8 cellular contexts compared by ENCODE assay signal in the genomic region with DNA sequence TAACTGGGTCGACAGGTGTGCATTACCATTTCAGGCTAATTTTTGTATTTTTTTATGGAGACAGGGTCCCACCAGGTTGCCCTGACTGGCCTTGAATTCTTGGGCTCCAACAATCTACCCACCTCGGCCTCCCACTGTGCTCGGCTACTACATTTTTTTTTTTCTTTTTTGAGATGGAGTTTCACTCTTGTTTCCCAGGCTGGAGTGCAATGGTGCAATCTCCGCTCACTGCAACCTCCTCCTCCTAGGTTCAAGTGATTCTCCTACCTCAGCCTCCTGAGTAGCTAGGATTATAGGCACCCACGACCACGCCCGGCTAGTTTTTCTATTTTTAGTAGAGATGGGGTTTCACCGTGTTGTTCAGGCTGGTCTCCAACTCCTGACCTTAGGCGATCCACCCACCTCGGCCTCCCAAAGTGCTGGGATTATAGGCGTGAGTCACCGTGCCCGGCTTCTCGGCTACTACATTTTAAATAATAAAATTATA. TPM values are rescaled to one million over a fixed set of nuclear protein-coding genes. Genes with fewer than 3 reads are reported as not detected.
A peak's percentile ranks its signal among the peaks of the same experiment; 100 is the strongest.
DNase-seq lines count a peak whose midpoint lies in the region; ATAC-seq and TF ChIP-seq lines count a peak whose summit lies in the region.
"Not testable (repeated sequence)": the region's sequence is repeated elsewhere in the genome, so short reads cannot be mapped to it uniquely, and the experiment has no call there.

No MANE protein-coding gene starts in this region.

- POLR2A ChIA-PET in PC-3 (lab: Charles Lee; ENCODE audit: unreplicated experiment): not testable (repeated sequence)

- H3K9me3 Mint-ChIP-seq in activated T-helper 17 cell treated with anti-CD3 and anti-CD28 coated beads, Interleukin-2, amount 50 U/mL, for 72 hours; endodermal cell: not testable (repeated sequence)

- DNase-seq in PC-3, trophoblast cell: not testable (repeated sequence)
- DNase-seq in endodermal cell: peak; percentile 66

- H3K23ac ChIP-seq in trophoblast cell (ENCODE audit: low read length): not testable (repeated sequence)

- H3K4me3 ChIP-seq in DOHH2 (ENCODE audit: low read length) (peak overlapping the region; percentile 72; the same call in 1 of the 2 replicates), HUES48 (ENCODE audit: low read depth, low read length) (peak overlapping the region; percentile 52), PC-3 (ENCODE audit: low read length) (peak overlapping the region; percentile 62), iPS-20b (ENCODE audit: low read length) (peak overlapping the region; percentile 55)
- not testable (repeated sequence) for H3K4me3 ChIP-seq in endodermal cell (ENCODE audit: low read length); trophoblast cell (ENCODE audit: low read depth, low read length); urinary bladder (ENCODE audit: low read depth, low read length)

- H3K9me2 ChIP-seq in DOHH2 (replicated peaks; ENCODE audit: control insufficient read depth, low read length); PC-3 (replicated peaks; ENCODE audit: low read length): not testable (repeated sequence)

- peak overlapping the region; percentile 65 for H3K9ac ChIP-seq in HUES48 (ENCODE audit: low read depth, low read length)
- H3K9ac ChIP-seq in PC-3 (ENCODE audit: low read length): peak overlapping the region; percentile 59
- not testable (repeated sequence) for H3K9ac ChIP-seq in endodermal cell (ENCODE audit: extremely low read depth, low read length, poor library complexity, severe bottlenecking); trophoblast cell (ENCODE audit: low read length)
- H3K9ac ChIP-seq in iPS-20b (ENCODE audit: low read depth, low read length): peak overlapping the region; percentile 97

- H3K4ac ChIP-seq in trophoblast cell (ENCODE audit: low read depth, low read length): not testable (repeated sequence)

- H3F3A ChIP-seq in DOHH2 (ENCODE audit: control insufficient read depth, insufficient read depth) (peaks cover 32% of the 10 kb centered on the region), PC-3 (ENCODE audit: low read length, unreplicated experiment) (peaks cover 13% of the 10 kb centered on the region)

- H3K4me2 ChIP-seq in DOHH2 (ENCODE audit: low read length): peak overlapping the region; percentile 91
- H3K4me2 ChIP-seq in PC-3 (ENCODE audit: low read length): peak overlapping the region; percentile 91
- H3K4me2 ChIP-seq in trophoblast cell (ENCODE audit: low read length): peak overlapping the region; percentile 16

- peak overlapping the region; percentile 93 for H3K4me3 Mint-ChIP-seq in activated T-helper 17 cell treated with anti-CD3 and anti-CD28 coated beads, Interleukin-2, amount 50 U/mL, for 72 hours
- peak overlapping the region; percentile 23 for H3K4me3 Mint-ChIP-seq in endodermal cell

- peak overlapping the region; percentile 59 for H3K18ac ChIP-seq in trophoblast cell (ENCODE audit: low read length)

- H3K27me3 Mint-ChIP-seq in activated T-helper 17 cell treated with anti-CD3 and anti-CD28 coated beads, Interleukin-2, amount 50 U/mL, for 72 hours; endodermal cell (ENCODE audit: insufficient read depth): not testable (repeated sequence)

- not testable (repeated sequence) for TF ChIP-seq CTCF in DOHH2 (IDR thresholded peaks at IDR 0.05; ENCODE audit: low read depth, low read length, poor library complexity, severe bottlenecking); PC-3 (conservative IDR thresholded peaks at IDR 0.05; ENCODE audit: low read depth, low read length); endodermal cell (conservative IDR thresholded peaks at IDR 0.05)

- not testable (repeated sequence) for H3K36me3 Mint-ChIP-seq in activated T-helper 17 cell treated with anti-CD3 and anti-CD28 coated beads, Interleukin-2, amount 50 U/mL, for 72 hours (ENCODE audit: low read depth); endodermal cell (ENCODE audit: low read depth)

- intact Hi-C loops in PC-3 (cut with micrococcal nuclease): loop anchor here (2.0 kb wide), 2 partner anchors 54 to 88 kb away; partner anchors contain the start of gene ZNF786

- peak overlapping the region; percentile 69 for H4K8ac ChIP-seq in trophoblast cell (ENCODE audit: low read depth, low read length)

- H3K4me1 ChIP-seq in DOHH2 (ENCODE audit: control insufficient read depth, low read length) (peaks cover 31% of the 10 kb centered on the region), HUES48 (ENCODE audit: control insufficient read depth, insufficient read depth, low read length) (peaks cover 32% of the 10 kb centered on the region), PC-3 (ENCODE audit: insufficient read depth, low read length) (peaks cover 35% of the 10 kb centered on the region), iPS-20b (ENCODE audit: insufficient read depth, low read length) (peaks cover 27% of the 10 kb centered on the region), trophoblast cell (ENCODE audit: control insufficient read depth in 1 of 2, insufficient read depth in 2 of 2, low read length in 2 of 2) (peaks cover 9 to 12% of the 10 kb centered on the region in 2 experiments)
- H3K4me1 ChIP-seq in endodermal cell (ENCODE audit: control insufficient read depth, insufficient read depth, low read length); urinary bladder (ENCODE audit: insufficient read depth): not testable (repeated sequence)

- H3K27ac Mint-ChIP-seq in activated T-helper 17 cell treated with anti-CD3 and anti-CD28 coated beads, Interleukin-2, amount 50 U/mL, for 72 hours: not testable (repeated sequence)
- peak overlapping the region; percentile 87 for H3K27ac Mint-ChIP-seq in endodermal cell

- H3K79me1 ChIP-seq in trophoblast cell (ENCODE audit: low read length): peaks cover 29% of the 10 kb centered on the region

- peak overlapping the region; percentile 68 for H3K14ac ChIP-seq in trophoblast cell (ENCODE audit: low read length)

- not testable (repeated sequence) for H3K27me3 ChIP-seq in DOHH2 (ENCODE audit: control insufficient read depth, low read length); HUES48 (ENCODE audit: control insufficient read depth, insufficient read depth, low read length); PC-3 (ENCODE audit: low read length); endodermal cell (ENCODE audit: control insufficient read depth, insufficient read depth, low read length, poor library complexity, severe bottlenecking); iPS-20b (ENCODE audit: insufficient read depth, low read length); trophoblast cell (ENCODE audit: insufficient read depth, low read length)

- H3K36me3 ChIP-seq in DOHH2 (ENCODE audit: control insufficient read depth, low read length): peaks cover 16% of the 10 kb centered on the region
- H3K36me3 ChIP-seq in HUES48 (ENCODE audit: control insufficient read depth, insufficient read depth, low read length); PC-3 (ENCODE audit: low read depth, low read length); endodermal cell (ENCODE audit: control insufficient read depth, insufficient read depth, low read length); iPS-20b (ENCODE audit: insufficient read depth, low read depth, low read length); trophoblast cell (ENCODE audit: control insufficient read depth in 1 of 2, insufficient read depth in 2 of 2, low read length in 2 of 2); urinary bladder (ENCODE audit: insufficient read depth): not testable (repeated sequence)

- H2BK12ac ChIP-seq in trophoblast cell (ENCODE audit: low read length): peak overlapping the region; percentile 58

- H3K27ac ChIP-seq in DOHH2 (ENCODE audit: low read depth, low read length) (peak overlapping the region; percentile 92), HUES48 (ENCODE audit: low read depth, low read length) (peak overlapping the region; percentile 99), PC-3 (ENCODE audit: low read length) (peak overlapping the region; percentile 92), iPS-20b (ENCODE audit: low read length) (peak overlapping the region; percentile 99), trophoblast cell (ENCODE audit: low read depth, low read length) (peak overlapping the region; percentile 79), urinary bladder (ENCODE audit: low read depth) (peak overlapping the region; percentile 6)
- H3K27ac ChIP-seq in endodermal cell (ENCODE audit: low read depth, low read length): not testable (repeated sequence)

- H3K79me2 ChIP-seq in DOHH2 (ENCODE audit: control insufficient read depth, low read length): peaks cover 70% of the 10 kb centered on the region
- H3K79me2 ChIP-seq in PC-3 (ENCODE audit: low read length): peaks cover 22% of the 10 kb centered on the region
- H3K79me2 ChIP-seq in trophoblast cell (ENCODE audit: control insufficient read depth, insufficient read depth, low read length, poor library complexity): peaks cover 16% of the 10 kb centered on the region

- not testable (repeated sequence) for H3K4me1 Mint-ChIP-seq in activated T-helper 17 cell treated with anti-CD3 and anti-CD28 coated beads, Interleukin-2, amount 50 U/mL, for 72 hours
- H3K4me1 Mint-ChIP-seq in endodermal cell: peaks cover 22% of the 10 kb centered on the region

- H4K20me1 ChIP-seq in DOHH2 (ENCODE audit: control insufficient read depth, insufficient read depth, low read depth, low read length); PC-3 (ENCODE audit: low read length): not testable (repeated sequence)

- H4K91ac ChIP-seq in trophoblast cell (ENCODE audit: low read depth, low read length): peak overlapping the region; percentile 64

- WGBS in endodermal cell (ENCODE audit: insufficient coverage in 1 of 2, insufficient read length in 1 of 2), 2 experiments: 21 to 61% methylated on average over 2 to 12 of the region's 14 CpGs
- no CpG with 5 or more reads among the region's 14 CpGs for WGBS in trophoblast cell (ENCODE audit: extremely low coverage, insufficient coverage, insufficient read length)
- 73% methylated on average over 14 of the region's 14 CpGs for WGBS in urinary bladder

- peak overlapping the region; percentile 49 for H2AFZ ChIP-seq in PC-3 (ENCODE audit: low read length)
- not testable (repeated sequence) for H2AFZ ChIP-seq in trophoblast cell (ENCODE audit: insufficient read depth, low read length, poor library complexity)

- peak overlapping the region; percentile 45 for H2AK5ac ChIP-seq in trophoblast cell (ENCODE audit: low read length)

- ATAC-seq in PC-3: peak; percentile 20
- not testable (repeated sequence) for ATAC-seq in activated T-helper 17 cell treated with anti-CD3 and anti-CD28 coated beads, Interleukin-2, amount 50 U/mL, for 72 hours (replicated peaks)

- H4K12ac ChIP-seq in trophoblast cell (ENCODE audit: low read depth, low read length): peak overlapping the region; percentile 76

- H2BK5ac ChIP-seq in trophoblast cell (ENCODE audit: low read depth, low read length, poor library complexity): peak overlapping the region; percentile 86

- H3K9me3 ChIP-seq in DOHH2 (ENCODE audit: control insufficient read depth, insufficient read depth, low read length); HUES48 (ENCODE audit: control insufficient read depth, insufficient read depth, low read length); PC-3 (ENCODE audit: low read length); endodermal cell (ENCODE audit: control insufficient read depth, low read length); iPS-20b (ENCODE audit: insufficient read depth, low read depth, low read length); trophoblast cell (ENCODE audit: insufficient read depth, low read depth, low read length): not testable (repeated sequence)

- BruUV-seq in PC-3 (replicated peaks; lab: Mats Ljungman, UMichigan): not testable (repeated sequence)

- peak overlapping the region; percentile 85 for H2BK120ac ChIP-seq in trophoblast cell (ENCODE audit: insufficient read depth, low read length, poor library complexity)

- CTCF ChIA-PET in PC-3 (lab: Charles Lee): not testable (repeated sequence)

RNA-seq across cellular contexts. Expression of gene ZNF398, which starts 2.8 kb away (rescaled TPM):
- total RNA-seq in PC-3 (2014; rRNA removed) (8.2 and 9.1 TPM in 2 replicates), endodermal cell (10 to 100 TPM; 13.4 to 21.2 TPM), urinary bladder (16.3 TPM)
- 10 to 100 TPM; 11.3 to 13.8 TPM for total RNA-seq in activated T-helper 17 cell treated with anti-CD3 and anti-CD28 coated beads, Interleukin-2, amount 50 U/mL, for 72 hours
- 10.3 TPM for polyA plus RNA-seq in endodermal cell (2013, experiment 1 of 2)
- polyA plus RNA-seq in endodermal cell (2013, experiment 2 of 2): 8.2 TPM
- polyA plus RNA-seq in trophoblast cell (2013): 11.0 TPM in 2 replicates
- polyA plus RNA-seq in urinary bladder: 6.8 TPM

RNA-seq across cellular contexts. Expression of gene ZNF425, which starts 18.4 kb away (rescaled TPM):
- total RNA-seq in PC-3 (2014; rRNA removed) (1.6 and 2.0 TPM in 2 replicates), endodermal cell (1 to 10 TPM; 2.1 to 2.7 TPM), urinary bladder (4.9 TPM)
- total RNA-seq in activated T-helper 17 cell treated with anti-CD3 and anti-CD28 coated beads, Interleukin-2, amount 50 U/mL, for 72 hours: under 1 TPM; 0.39 to 0.77 TPM
- polyA plus RNA-seq in endodermal cell (2013, experiment 1 of 2): 2.8 TPM
- 2.7 TPM for polyA plus RNA-seq in endodermal cell (2013, experiment 2 of 2)
- 2.8 and 2.9 TPM in 2 replicates for polyA plus RNA-seq in trophoblast cell (2013)
- polyA plus RNA-seq in urinary bladder: 2.7 TPM

RNA-seq across cellular contexts. Expression of gene ZNF282, which starts 50.9 kb away (rescaled TPM):
- total RNA-seq in PC-3 (2014; rRNA removed): 31.4 and 39.7 TPM in 2 replicates
- 100 to 1,000 TPM; 103 to 105 TPM for total RNA-seq in activated T-helper 17 cell treated with anti-CD3 and anti-CD28 coated beads, Interleukin-2, amount 50 U/mL, for 72 hours
- 10 to 100 TPM; 28.8 to 29.8 TPM for total RNA-seq in endodermal cell
- polyA plus RNA-seq in endodermal cell (2013, experiment 1 of 2): 21.3 TPM
- polyA plus RNA-seq in endodermal cell (2013, experiment 2 of 2): 19.3 TPM
- polyA plus RNA-seq in trophoblast cell (2013): 11.3 and 11.5 TPM in 2 replicates
- total RNA-seq in urinary bladder: 20.8 TPM
- polyA plus RNA-seq in urinary bladder: 20.1 TPM

RNA-seq across cellular contexts. Expression of gene ZNF786, which starts 54.0 kb away (rescaled TPM):
- total RNA-seq in PC-3 (2014; rRNA removed) (4.2 and 6.3 TPM in 2 replicates), endodermal cell (10 to 100 TPM; 12.0 to 13.3 TPM), urinary bladder (6.8 TPM)
- total RNA-seq in activated T-helper 17 cell treated with anti-CD3 and anti-CD28 coated beads, Interleukin-2, amount 50 U/mL, for 72 hours: 1 to 10 TPM; 4.9 to 5.7 TPM
- 8.2 TPM for polyA plus RNA-seq in endodermal cell (2013, experiment 1 of 2)
- 7.5 TPM for polyA plus RNA-seq in endodermal cell (2013, experiment 2 of 2)
- polyA plus RNA-seq in trophoblast cell (2013): 4.7 and 5.0 TPM in 2 replicates
- polyA plus RNA-seq in urinary bladder: 5.5 TPM

Comparison
In these comparisons a context has a peak if more than half of its experiments do, and no peak if none do; other contexts are left out.
1. H3K4me2 ChIP-seq: peak in every context shown above with its lines; median percentile 91 in DOHH2; 91 in PC-3; 16 in trophoblast cell.